In the genomic region with DNA sequence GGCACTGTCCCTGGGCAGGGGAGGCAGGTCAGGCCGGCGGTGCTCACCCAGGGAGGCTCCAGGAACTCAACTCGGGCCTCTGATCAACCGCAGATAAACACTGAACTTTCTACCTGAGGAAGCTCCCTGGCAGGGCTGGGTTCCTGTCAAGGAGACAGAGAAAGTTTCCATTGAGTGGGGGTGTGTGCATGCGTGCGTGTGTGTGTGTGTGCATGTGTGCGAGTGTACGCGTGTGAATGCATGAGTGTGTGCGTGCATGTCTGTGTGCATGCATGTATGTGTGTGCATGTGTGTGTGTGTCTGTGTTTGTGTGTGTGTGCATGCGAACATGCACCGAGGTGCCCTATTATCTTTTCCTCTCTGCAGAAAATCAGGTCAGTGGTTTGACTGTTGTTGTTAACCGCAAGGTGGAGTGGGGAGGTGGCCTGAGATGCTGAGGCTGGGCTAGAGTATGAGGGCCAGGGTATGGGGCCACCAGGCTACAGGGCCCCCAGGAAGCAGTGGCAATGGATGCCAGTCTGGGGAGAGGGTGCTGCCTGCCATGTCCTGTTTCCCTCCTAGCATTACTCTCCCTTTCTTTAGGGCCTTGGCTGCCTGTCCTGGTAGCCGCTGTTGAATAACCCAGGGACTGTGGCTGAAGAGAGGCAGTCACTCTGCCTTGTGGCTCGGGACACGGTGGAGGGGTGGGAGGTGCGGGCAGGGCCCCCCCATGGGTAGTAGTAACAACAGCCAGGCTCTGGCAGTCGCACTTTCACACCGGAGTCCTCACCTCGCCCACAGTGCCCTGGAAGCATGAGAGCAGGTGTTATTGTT, we compare ENCODE assay signal across 9 cellular contexts. TPM values are rescaled to one million over a fixed set of nuclear protein-coding genes. Genes with fewer than 3 reads are reported as not detected.
DNase-seq lines count a peak whose midpoint lies in the region; ATAC-seq and TF ChIP-seq lines count a peak whose summit lies in the region.
"Had no signal": no experiment of that assay in that cellular context is flagged by ENCODE, and none has a peak within 500 bp of the region (broad histone marks: within the 10 kb centered on the region; RNA-seq: fewer than 3 reads in every experiment).

No MANE protein-coding gene starts in this region.

- H3K4me3 Mint-ChIP-seq in T-helper 2 cell treated with Interferon-gamma antibody and Interleukin-4, amounts not matched to agents 5 μg/mL and 100 μg/mL, for 36 hours: peak overlapping the region; percentile 81
- peak overlapping the region; percentile 84 for H3K4me3 Mint-ChIP-seq in activated naive CD8-positive, alpha-beta T cell

- TF ChIP-seq EP300 in suprapubic skin (IDR thresholded peaks at IDR 0.05): no peak

- H3K4me1 ChIP-seq in mucosa of descending colon (ENCODE audit: low read depth) (peaks cover 10% of the 10 kb centered on the region), suprapubic skin (peaks cover 78% of the 10 kb centered on the region)

- H3K9me3 ChIP-seq in mucosa of descending colon (no peaks in the 10 kb centered on the region), suprapubic skin (no peaks in the 10 kb centered on the region)

- no peak for TF ChIP-seq POLR2A in suprapubic skin (IDR thresholded peaks at IDR 0.05)

- H3K4me3 ChIP-seq in mucosa of descending colon (no peak overlapping the region), suprapubic skin (no peak overlapping the region)

- ATAC-seq in mucosa of descending colon (peak; percentile 48), HG03175 (IDR thresholded peaks at IDR 0.05; ENCODE audit: unreplicated experiment) (no peak), GM19035 (IDR thresholded peaks at IDR 0.05; ENCODE audit: unreplicated experiment) (no peak)

- H3K36me3 ChIP-seq in mucosa of descending colon (ENCODE audit: low read depth) (no peaks in the 10 kb centered on the region), suprapubic skin (no peaks in the 10 kb centered on the region)

- no peaks in the 10 kb centered on the region for H3K27me3 ChIP-seq in suprapubic skin

- no peak for TF ChIP-seq CTCF in mucosa of descending colon (IDR thresholded peaks at IDR 0.05)
- TF ChIP-seq CTCF in suprapubic skin (IDR thresholded peaks at IDR 0.05): no peak

- H3K27me3 Mint-ChIP-seq in T-helper 2 cell treated with Interferon-gamma antibody and Interleukin-4, amounts not matched to agents 5 μg/mL and 100 μg/mL, for 36 hours (ENCODE audit: low read depth): no peaks in the 10 kb centered on the region
- no peaks in the 10 kb centered on the region for H3K27me3 Mint-ChIP-seq in activated naive CD8-positive, alpha-beta T cell

- H3K36me3 Mint-ChIP-seq in T-helper 2 cell treated with Interferon-gamma antibody and Interleukin-4, amounts not matched to agents 5 μg/mL and 100 μg/mL, for 36 hours (ENCODE audit: low read depth): peaks cover 3% of the 10 kb centered on the region
- no peaks in the 10 kb centered on the region for H3K36me3 Mint-ChIP-seq in activated naive CD8-positive, alpha-beta T cell

- H3K9me3 Mint-ChIP-seq in T-helper 2 cell treated with Interferon-gamma antibody and Interleukin-4, amounts not matched to agents 5 μg/mL and 100 μg/mL, for 36 hours: no peaks in the 10 kb centered on the region
- H3K9me3 Mint-ChIP-seq in activated naive CD8-positive, alpha-beta T cell (ENCODE audit: low read depth): no peaks in the 10 kb centered on the region

- DNase-seq in T-helper 2 cell treated with Interferon-gamma antibody and Interleukin-4, amounts not matched to agents 5 μg/mL and 100 μg/mL, for 36 hours (ENCODE audit: low spot score): peak; percentile 82
- DNase-seq in mucosa of descending colon: peak in 2 of 3 donors; percentile 32 to 60
- DNase-seq in suprapubic skin (ENCODE audit: low spot score in 2 of 2): peak in 1 of 2 donors; percentile 64
- DNase-seq in HPDE6-E6E7 (ENCODE audit: extremely low spot score): no peak
- no peak for DNase-seq in EL

- 59% methylated on average over 19 of the region's 20 CpGs for WGBS in suprapubic skin

- peak overlapping the region; percentile 93 for H3K27ac ChIP-seq in suprapubic skin

- peaks cover 77% of the 10 kb centered on the region for H3K4me1 Mint-ChIP-seq in T-helper 2 cell treated with Interferon-gamma antibody and Interleukin-4, amounts not matched to agents 5 μg/mL and 100 μg/mL, for 36 hours (ENCODE audit: low read depth)
- H3K4me1 Mint-ChIP-seq in activated naive CD8-positive, alpha-beta T cell (ENCODE audit: low read depth): peaks cover 85% of the 10 kb centered on the region

- peak overlapping the region; percentile 83 for H3K27ac Mint-ChIP-seq in T-helper 2 cell treated with Interferon-gamma antibody and Interleukin-4, amounts not matched to agents 5 μg/mL and 100 μg/mL, for 36 hours
- H3K27ac Mint-ChIP-seq in activated naive CD8-positive, alpha-beta T cell: peak overlapping the region; percentile 96

- intact Hi-C loops in mucosa of descending colon (cut with DNase I, micrococcal nuclease): no loop called here

RNA-seq across cellular contexts. Expression of a gene that starts 24.0 kb away (rescaled TPM):
- total RNA-seq in mucosa of descending colon (1 to 10 TPM in 1 of 3 donors, under 1 TPM in 2; 0.44 to 3.2 (median 0.87) TPM), suprapubic skin (1 to 10 TPM in 1 of 4 donors, not detected in 3; 1.2 TPM)
- total RNA-seq: NCI-H460 had no signal

RNA-seq across cellular contexts. Expression of a gene that starts 39.8 kb away (rescaled TPM):
- 10 to 100 TPM in 1 of 3 donors, 1 to 10 TPM in 2; 3.0 to 13.1 (median 3.3) TPM for total RNA-seq in mucosa of descending colon
- 1,000 to 10,000 TPM in 2 of 4 donors, 100 to 1,000 TPM in 2; 730 to 1,745 (median 1,078) TPM for total RNA-seq in suprapubic skin

Comparison
In these comparisons a context has a peak if more than half of its experiments do, and no peak if none do; other contexts are left out.
1. DNase-seq: peak in T-helper 2 cell treated with Interferon-gamma antibody and Interleukin-4, amounts not matched to agents 5 μg/mL and 100 μg/mL, for 36 hours (single experiment) and mucosa of descending colon (2 of 3); none in HPDE6-E6E7 (single experiment) and EL (single experiment).
2. RNA of a gene that starts 39.8 kb away (total RNA-seq): 730 to 1,745 TPM in suprapubic skin; 3.0 to 13.1 TPM in mucosa of descending colon; every median in the first group is over 10 times any median in the second.